18 cellular contexts compared by ENCODE assay signal in genomic region chr7:8249121-8249520, GRCh38. TPM values are rescaled to one million over a fixed set of nuclear protein-coding genes. Genes with fewer than 3 reads are reported as not detected.
A peak's percentile ranks its signal among the peaks of the same experiment; 100 is the strongest.
DNase-seq lines count a peak whose midpoint lies in the region; ATAC-seq, FAIRE-seq and TF ChIP-seq lines count a peak whose summit lies in the region.
"Had no signal": no experiment of that assay in that cellular context is flagged by ENCODE, and none has a peak within 500 bp of the region (broad histone marks: within the 10 kb centered on the region; RNA-seq: fewer than 3 reads in every experiment).

No MANE protein-coding gene starts in this region.

- H3K27me3 Mint-ChIP-seq in activated naive CD8-positive, alpha-beta T cell treated with anti-CD3 and anti-CD28 coated beads, Interleukin-2, amount 50 U/mL, for 24 hours = peaks cover 16% of the 10 kb centered on the region
- peaks cover 8% of the 10 kb centered on the region for H3K27me3 Mint-ChIP-seq in activated naive CD8-positive, alpha-beta T cell treated with anti-CD3 and anti-CD28 coated beads for 36 hours
- H3K27me3 Mint-ChIP-seq in activated T-helper 17 cell treated with anti-CD3 and anti-CD28 coated beads, Interleukin-2, amount 50 U/mL, for 72 hours = peaks cover 13% of the 10 kb centered on the region

- intact Hi-C loops in transverse colon (cut with DNase I; ENCODE audit: low total_unique reads) = no loop called here

- no peaks in the 10 kb centered on the region for H3K9me3 ChIP-seq in transverse colon
- H3K9me3 ChIP-seq: BLaER1, HAP-1 had no signal

- peak; percentile 73 for ATAC-seq in activated naive CD8-positive, alpha-beta T cell treated with anti-CD3 and anti-CD28 coated beads, Interleukin-2, amount 50 U/mL, for 24 hours
- peak; percentile 16 for ATAC-seq in activated T-helper 17 cell treated with anti-CD3 and anti-CD28 coated beads, Interleukin-2, amount 50 U/mL, for 72 hours (replicated peaks)
- ATAC-seq: K562, Right ventricle myocardium inferior had no signal

- 83 to 85% methylated on average over 1 to 4 of the region's 4 CpGs for WGBS in transverse colon (ENCODE audit: low coverage in 1 of 2), 2 donors

- TF ChIP-seq EP300 in transverse colon (IDR thresholded peaks at IDR 0.05; ENCODE audit: low read depth) = no peak

- no peak overlapping the region for H3K4me3 ChIP-seq in Jurkat, Clone E6-1 (ENCODE audit: low read length)
- no peak overlapping the region for H3K4me3 ChIP-seq in transverse colon
- H3K4me3 ChIP-seq: BLaER1, HAP-1, K562 had no signal

- no peaks in the 10 kb centered on the region for H3K36me3 ChIP-seq in transverse colon
- H3K36me3 ChIP-seq: BLaER1, HAP-1 had no signal

- H3K36me3 Mint-ChIP-seq in activated naive CD8-positive, alpha-beta T cell treated with anti-CD3 and anti-CD28 coated beads, Interleukin-2, amount 50 U/mL, for 24 hours (ENCODE audit: low read depth) = peaks cover 2% of the 10 kb centered on the region
- H3K36me3 Mint-ChIP-seq in activated naive CD8-positive, alpha-beta T cell treated with anti-CD3 and anti-CD28 coated beads for 36 hours = peaks cover 3% of the 10 kb centered on the region
- no peaks in the 10 kb centered on the region for H3K36me3 Mint-ChIP-seq in activated T-helper 17 cell treated with anti-CD3 and anti-CD28 coated beads, Interleukin-2, amount 50 U/mL, for 72 hours (ENCODE audit: low read depth)
- H3K36me3 Mint-ChIP-seq: CD4-positive, alpha-beta memory T cell had no signal

- peaks cover 10% of the 10 kb centered on the region for H3K9me3 Mint-ChIP-seq in activated naive CD8-positive, alpha-beta T cell treated with anti-CD3 and anti-CD28 coated beads, Interleukin-2, amount 50 U/mL, for 24 hours
- no peaks in the 10 kb centered on the region for H3K9me3 Mint-ChIP-seq in activated naive CD8-positive, alpha-beta T cell treated with anti-CD3 and anti-CD28 coated beads for 36 hours
- no peaks in the 10 kb centered on the region for H3K9me3 Mint-ChIP-seq in activated T-helper 17 cell treated with anti-CD3 and anti-CD28 coated beads, Interleukin-2, amount 50 U/mL, for 72 hours

- peaks cover 0 to 2% (median under 1%) of the 10 kb centered on the region in 4 donors for H3K4me1 ChIP-seq in transverse colon
- H3K4me1 ChIP-seq: BLaER1, HAP-1 had no signal

- H3K27ac ChIP-seq in transverse colon = no peak overlapping the region
- H3K27ac ChIP-seq: BLaER1 had no signal

- TF ChIP-seq CTCF in transverse colon (IDR thresholded peaks at IDR 0.05) = no peak

- TF ChIP-seq POLR2A in transverse colon (IDR thresholded peaks at IDR 0.05) = no peak

- H3K4me1 Mint-ChIP-seq in activated naive CD8-positive, alpha-beta T cell treated with anti-CD3 and anti-CD28 coated beads, Interleukin-2, amount 50 U/mL, for 24 hours = peaks cover 5% of the 10 kb centered on the region
- H3K4me1 Mint-ChIP-seq in activated naive CD8-positive, alpha-beta T cell treated with anti-CD3 and anti-CD28 coated beads for 36 hours = no peaks in the 10 kb centered on the region
- no peaks in the 10 kb centered on the region for H3K4me1 Mint-ChIP-seq in activated T-helper 17 cell treated with anti-CD3 and anti-CD28 coated beads, Interleukin-2, amount 50 U/mL, for 72 hours
- H3K4me1 Mint-ChIP-seq: CD4-positive, alpha-beta memory T cell had no signal

- no peak for DNase-seq in activated naive CD8-positive, alpha-beta T cell treated with anti-CD3 and anti-CD28 coated beads, Interleukin-2, amount 50 U/mL, for 24 hours
- DNase-seq in activated naive CD8-positive, alpha-beta T cell treated with anti-CD3 and anti-CD28 coated beads for 36 hours = no peak
- peak; percentile 73 for DNase-seq in Jurkat, Clone E6-1 (ENCODE audit: low read depth, low spot score)
- DNase-seq in urothelium cell line (ENCODE audit: low spot score) (no peak), transverse colon (no peak), hypothalamus (lab: John Stamatoyannopoulos, UW) (no peak)
- DNase-seq: CD4-positive, alpha-beta memory T cell; NCI-H187 treated with DMSO at 0.1 percent for 48 hours; NCI-H2227 treated with DMSO at 0.1 percent for 48 hours; NCI-H510A treated with DMSO at 0.1 percent for 48 hours; NCI-H774 had no signal

- H3K27me3 ChIP-seq in transverse colon = no peaks in the 10 kb centered on the region
- H3K27me3 ChIP-seq: BLaER1 had no signal

- H3K27ac Mint-ChIP-seq in activated naive CD8-positive, alpha-beta T cell treated with anti-CD3 and anti-CD28 coated beads, Interleukin-2, amount 50 U/mL, for 24 hours = no peak overlapping the region
- no peak overlapping the region for H3K27ac Mint-ChIP-seq in activated naive CD8-positive, alpha-beta T cell treated with anti-CD3 and anti-CD28 coated beads for 36 hours
- no peak overlapping the region for H3K27ac Mint-ChIP-seq in activated T-helper 17 cell treated with anti-CD3 and anti-CD28 coated beads, Interleukin-2, amount 50 U/mL, for 72 hours
- H3K27ac Mint-ChIP-seq: CD4-positive, alpha-beta memory T cell had no signal

- FAIRE-seq in urothelium cell line (lab: Jason Lieb, UNC) = peak; percentile 65
- FAIRE-seq: K562, RCC 7860 had no signal

- in situ Hi-C loops in transverse colon (cut with MboI; ENCODE audit: low pct_ligation_motif_present in 1 of 4, low pct_unique_long_range_greater_than_20kb in 1 of 4, low sequenced_read_pairs in 3 of 4) = no loop called here

- no peak overlapping the region for H3K4me3 Mint-ChIP-seq in activated naive CD8-positive, alpha-beta T cell treated with anti-CD3 and anti-CD28 coated beads, Interleukin-2, amount 50 U/mL, for 24 hours
- no peak overlapping the region for H3K4me3 Mint-ChIP-seq in activated naive CD8-positive, alpha-beta T cell treated with anti-CD3 and anti-CD28 coated beads for 36 hours
- no peak overlapping the region for H3K4me3 Mint-ChIP-seq in activated T-helper 17 cell treated with anti-CD3 and anti-CD28 coated beads, Interleukin-2, amount 50 U/mL, for 72 hours
- H3K4me3 Mint-ChIP-seq: CD4-positive, alpha-beta memory T cell had no signal

RNA-seq across cellular contexts. Expression of gene ICA1, which starts 12.8 kb away (rescaled TPM):
- total RNA-seq in activated naive CD8-positive, alpha-beta T cell treated with anti-CD3 and anti-CD28 coated beads for 36 hours = under 1 TPM; 0.62 to 0.96 TPM
- polyA plus RNA-seq in Jurkat, Clone E6-1 (2012; ENCODE audit: insufficient read depth, insufficient read length) = 21.8 TPM
- 1 to 10 TPM; 1.4 to 9.7 TPM for total RNA-seq in activated T-helper 17 cell treated with anti-CD3 and anti-CD28 coated beads, Interleukin-2, amount 50 U/mL, for 72 hours
- total RNA-seq in transverse colon = 10 to 100 TPM; 47.9 to 79.4 (median 54.3) TPM
- total RNA-seq: A673 had no signal

Comparison
In these comparisons a context has a peak if more than half of its experiments do, and no peak if none do; other contexts are left out.
1. RNA of gene ICA1, which starts 12.8 kb away (total RNA-seq): 47.9 to 79.4 TPM in transverse colon; 1.4 to 9.7 TPM in activated T-helper 17 cell treated with anti-CD3 and anti-CD28 coated beads, Interleukin-2, amount 50 U/mL, for 72 hours and 0.62 to 0.96 TPM in activated naive CD8-positive, alpha-beta T cell treated with anti-CD3 and anti-CD28 coated beads for 36 hours; every median in the first group is over 4 times any median in the second.